17 cellular contexts compared by ENCODE assay signal in the genomic region with DNA sequence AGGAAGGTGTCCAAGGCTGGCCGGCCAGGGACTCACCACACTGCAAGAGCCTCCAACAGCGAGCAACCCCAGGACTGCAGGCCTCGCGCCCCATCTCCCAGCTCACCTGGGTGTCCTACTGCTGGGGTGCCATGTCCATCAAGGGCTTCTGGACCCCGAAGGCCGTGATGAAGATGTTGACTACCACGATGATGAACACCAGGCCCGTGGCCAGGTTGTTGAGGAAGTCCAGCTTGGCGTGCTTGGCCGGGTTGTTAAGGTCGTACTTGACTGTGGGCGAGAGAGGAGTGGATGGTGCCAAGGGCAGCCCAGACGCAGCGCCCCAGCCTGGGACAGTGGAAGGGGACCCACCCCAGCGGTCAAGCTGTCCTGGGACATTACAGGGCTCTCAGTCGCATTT. TPM values are rescaled to one million over a fixed set of nuclear protein-coding genes. Genes with fewer than 3 reads are reported as not detected.
DNase-seq lines count a peak whose midpoint lies in the region; ATAC-seq, FAIRE-seq and TF ChIP-seq lines count a peak whose summit lies in the region.
"Had no signal": no experiment of that assay in that cellular context is flagged by ENCODE, and none has a peak within 500 bp of the region (broad histone marks: within the 10 kb centered on the region; RNA-seq: fewer than 3 reads in every experiment).

No MANE protein-coding gene starts in this region.

- H2AFZ ChIP-seq in H9 (ENCODE audit: low read length), result no peak overlapping the region

- TF ChIP-seq POLR2A in GM12892 (IDR thresholded peaks at IDR 0.05; ENCODE audit: low read depth, low read length), result no peak

- no peak overlapping the region for H3K23ac ChIP-seq in H9 (ENCODE audit: insufficient read length, low read depth, low read length)

- H4K20me1 ChIP-seq in H9 (ENCODE audit: control insufficient read depth, insufficient read depth, insufficient read length), result no peaks in the 10 kb centered on the region

- H2BK120ac ChIP-seq in H9 (ENCODE audit: low read depth, low read length, poor library complexity, severe bottlenecking), result no peak overlapping the region

- no peak overlapping the region for H2BK12ac ChIP-seq in H9 (ENCODE audit: insufficient read length, low read depth, low read length)

- no peaks in the 10 kb centered on the region for H3K23me2 ChIP-seq in H9 (ENCODE audit: insufficient read length, low read depth, low read length, poor library complexity, severe bottlenecking)

- no peak overlapping the region for H3K4me3 Mint-ChIP-seq in CD4-positive, alpha-beta T cell
- H3K4me3 Mint-ChIP-seq in H9, result no peak overlapping the region

- no peak overlapping the region; the same call in 1 of the 2 replicates for H3K14ac ChIP-seq in H9 (ENCODE audit: insufficient read depth, low read length)

- H3K79me1 ChIP-seq in H9 (ENCODE audit: insufficient read depth, low read depth, low read length, poor library complexity, severe bottlenecking), result no peaks in the 10 kb centered on the region

- H3K4me2 ChIP-seq in H9 (ENCODE audit: insufficient read depth, insufficient read length, low read length), result no peak overlapping the region

- FAIRE-seq in GM12892 (lab: Jason Lieb, UNC), result no peak

- no peak overlapping the region for H2AK5ac ChIP-seq in H9 (ENCODE audit: insufficient read length, low read length)

- no peaks in the 10 kb centered on the region for H3K9me3 Mint-ChIP-seq in CD4-positive, alpha-beta T cell
- no peaks in the 10 kb centered on the region for H3K9me3 Mint-ChIP-seq in H9
- H3K9me3 Mint-ChIP-seq: activated T-helper 2 cell treated with anti-CD3 and anti-CD28 coated beads, Interferon-gamma antibody, Interleukin-2, Interleukin-4, amounts not matched to agents 10 μg/mL and 5 μg/mL and 100 μg/mL, durations not matched to agents 14 hours and 24 hours and 36 hours had no signal

- peaks cover 55% of the 10 kb centered on the region for H3K4me1 Mint-ChIP-seq in CD4-positive, alpha-beta T cell (ENCODE audit: low read depth)
- peaks cover 10 to 24% of the 10 kb centered on the region in 2 experiments for H3K4me1 Mint-ChIP-seq in H9

- no peaks in the 10 kb centered on the region for H3K4me1 ChIP-seq in H9 (ENCODE audit: insufficient read depth, low read length)

- H4K91ac ChIP-seq in H9 (ENCODE audit: insufficient read length, low read depth, low read length), result no peak overlapping the region

- H3K18ac ChIP-seq in H9 (ENCODE audit: insufficient read length, low read depth, low read length), result no peak overlapping the region

- no peak overlapping the region for H3K4ac ChIP-seq in H9 (ENCODE audit: low read depth, low read length)

- POLR2A ChIA-PET in CD4-positive, alpha-beta T cell (lab: Charles Lee), result interaction anchor here (1.6 kb wide), 1 partner anchor 9 kb away, joined by 5 read pairs; a partner anchor contains a TSS
- POLR2A ChIA-PET in GM10248 (lab: Yijun Ruan, JAX), result no interaction called here

- no peak overlapping the region for H3T11ph ChIP-seq in H9 (ENCODE audit: low read length)

- H3K56ac ChIP-seq in H9 (ENCODE audit: insufficient read length, low read depth, low read length), result no peak overlapping the region

- no peaks in the 10 kb centered on the region for H3K27me3 Mint-ChIP-seq in CD4-positive, alpha-beta T cell
- H3K27me3 Mint-ChIP-seq in H9 (ENCODE audit: low read depth), result no peaks in the 10 kb centered on the region; the same call in 1 of the 2 replicates

- no peak overlapping the region for H4K8ac ChIP-seq in H9 (replicated peaks; ENCODE audit: insufficient read length, low read depth, low read length)

- H3K27ac Mint-ChIP-seq in CD4-positive, alpha-beta T cell, result peak overlapping the region; percentile 81
- H3K27ac Mint-ChIP-seq in H9, result no peak overlapping the region; a peak in 1 of 7 replicates
- H3K27ac Mint-ChIP-seq: activated T-helper 2 cell treated with anti-CD3 and anti-CD28 coated beads, Interferon-gamma antibody, Interleukin-2, Interleukin-4, amounts not matched to agents 10 μg/mL and 5 μg/mL and 100 μg/mL, durations not matched to agents 14 hours and 24 hours and 36 hours had no signal

- no peaks in the 10 kb centered on the region for H3K79me2 ChIP-seq in H9 (ENCODE audit: insufficient read depth, low read length)

- H3K27ac ChIP-seq in CD4-positive, alpha-beta T cell (ENCODE audit: low read depth, low read length), result no peak overlapping the region
- no peak overlapping the region for H3K27ac ChIP-seq in H9 (ENCODE audit: insufficient read length, low read depth, low read length)

- H2BK5ac ChIP-seq in H9 (ENCODE audit: insufficient read length, low read length), result no peak overlapping the region

- H3K36me3 Mint-ChIP-seq in CD4-positive, alpha-beta T cell (ENCODE audit: low read depth), result peaks cover 56% of the 10 kb centered on the region
- H3K36me3 Mint-ChIP-seq in H9 (ENCODE audit: insufficient read depth in 1 of 3, low read depth in 3 of 3), result peaks cover 4 to 17% (median 15%) of the 10 kb centered on the region in 3 experiments; a peak in 5 of 7 replicates

- no peak for TF ChIP-seq CTCF in CD4-positive, alpha-beta T cell (IDR thresholded peaks at IDR 0.05)
- TF ChIP-seq CTCF in H9 (conservative IDR thresholded peaks at IDR 0.05), result no peak
- TF ChIP-seq CTCF in GM10248 (IDR thresholded peaks at IDR 0.05; ENCODE audit: control extremely low read depth, extremely low read depth, low read depth, missing control alignments), result no peak

- no CpG with 5 or more reads among the region's 16 CpGs for WGBS in H9 (ENCODE audit: extremely low coverage, insufficient read length, low lambda C conversion rate)

- DNase-seq in CD4-positive, alpha-beta T cell, result peak in 1 of 10 experiments; percentile 29
- DNase-seq in H9, result peak; percentile 18
- DNase-seq in ecto neural progenitor cell (ENCODE audit: low spot score), result peak; percentile 39
- peak; percentile 80 for DNase-seq in posterior vena cava (ENCODE audit: low spot score)
- no peak for DNase-seq in GM12892 (ENCODE audit: insufficient read length)
- DNase-seq in GM10248 (ENCODE audit: extremely low spot score), result no peak
- DNase-seq in central memory CD4-positive, alpha-beta T cell, result no peak
- DNase-seq: activated CD4-positive, CD25-positive, alpha-beta regulatory T cell treated with anti-CD3 and anti-CD28 coated beads, Interleukin-2, amount 50 U/mL, for 72 hours; EL; foreskin fibroblast; NCI-H187; NCI-H524; nucleus accumbens; PC-3 had no signal

- no peak overlapping the region for H2BK20ac ChIP-seq in H9 (ENCODE audit: low read depth, low read length, poor library complexity, severe bottlenecking)

- no peak for ATAC-seq in CD4-positive, alpha-beta T cell (ENCODE audit: poor library complexity)
- ATAC-seq: PC-3 had no signal

- H2BK15ac ChIP-seq in H9 (ENCODE audit: low read depth, low read length), result no peak overlapping the region

- H3K27me3 ChIP-seq in CD4-positive, alpha-beta T cell (ENCODE audit: control insufficient read depth, insufficient read depth, low read length), result no peaks in the 10 kb centered on the region
- no peaks in the 10 kb centered on the region for H3K27me3 ChIP-seq in H9 (ENCODE audit: insufficient read depth, low read length)
- H3K27me3 ChIP-seq: BLaER1 treated with 17β-estradiol and CSF1 and Interleukin-3, amounts not matched to agents 10 nM and 100 nM had no signal

- intact Hi-C loops in CD4-positive, alpha-beta T cell (cut with DNase I, micrococcal nuclease), result no loop called here
- intact Hi-C loops in posterior vena cava (cut with DNase I), result no loop called here

- no peak overlapping the region for H3K9ac ChIP-seq in H9 (ENCODE audit: extremely low read depth, insufficient read length, low read length)

- no peak overlapping the region for H4K5ac ChIP-seq in H9 (ENCODE audit: insufficient read length, low read depth, low read length)

- CTCF ChIA-PET in CD4-positive, alpha-beta T cell (lab: Charles Lee), result interaction anchor here (1.7 kb wide), 1 partner anchor 16 kb away, joined by 6 read pairs; no protein-coding TSS in a partner anchor
- CTCF ChIA-PET in GM10248 (lab: Yijun Ruan, JAX), result interaction anchor here (16.5 kb wide), 1 partner anchor 17 kb away, joined by 174 read pairs; no protein-coding TSS in a partner anchor

- no peaks in the 10 kb centered on the region for H3K9me3 ChIP-seq in CD4-positive, alpha-beta T cell (ENCODE audit: control insufficient read depth, low read length)
- no peaks in the 10 kb centered on the region for H3K9me3 ChIP-seq in H9 (ENCODE audit: control insufficient read depth, low read depth, low read length)
- H3K9me3 ChIP-seq: BLaER1 treated with 17β-estradiol and CSF1 and Interleukin-3, amounts not matched to agents 10 nM and 100 nM had no signal

RNA-seq across cellular contexts. Expression of a gene that starts 9.3 kb away (rescaled TPM):
- total RNA-seq in CD4-positive, alpha-beta T cell, result 10 to 100 TPM; 87.8 to 87.9 TPM
- total RNA-seq in H9 (2021), result 27.4 and 28.9 TPM in 2 replicates
- 10 to 100 TPM; 30.6 to 39.5 TPM for total RNA-seq in posterior vena cava
- polyA plus RNA-seq in GM12892 (2012; ENCODE audit: missing spikeins), result 17.5 TPM

RNA-seq across cellular contexts. Expression of a gene that starts 28.8 kb away (rescaled TPM):
- total RNA-seq in CD4-positive, alpha-beta T cell, result 10 to 100 TPM; 38.8 to 39.2 TPM
- 21.4 and 23.6 TPM in 2 replicates for total RNA-seq in H9 (2021)
- total RNA-seq in posterior vena cava, result 10 to 100 TPM; 40.8 to 43.0 TPM
- polyA plus RNA-seq in GM12892 (2012; ENCODE audit: missing spikeins), result 5.3 TPM

RNA-seq across cellular contexts. Expression of a gene that starts 59.1 kb away (rescaled TPM):
- under 1 TPM; 0.19 to 0.22 TPM for total RNA-seq in CD4-positive, alpha-beta T cell
- total RNA-seq in H9 (2021) (69.4 and 70.5 TPM in 2 replicates), posterior vena cava (10 to 100 TPM; 34.8 to 39.5 TPM)
- not detected for polyA plus RNA-seq in GM12892 (2012; ENCODE audit: missing spikeins)
- total RNA-seq: LHCN-M2 had no signal

Comparison
In these comparisons a context has a peak if more than half of its experiments do, and no peak if none do; other contexts are left out.
1. DNase-seq: peak in H9 (single experiment), ecto neural progenitor cell (single experiment) and posterior vena cava (single experiment); none in GM12892 (single experiment), GM10248 (single experiment) and central memory CD4-positive, alpha-beta T cell (single experiment).
2. RNA of a gene that starts 59.1 kb away (total RNA-seq): 69.4 to 70.5 TPM in H9 and 34.8 to 39.5 TPM in posterior vena cava; 0.19 to 0.22 TPM in CD4-positive, alpha-beta T cell; every median in the first group is over 10 times any median in the second.